8 cellular contexts compared by ENCODE assay signal in genomic region chr9:20658677-20659473, GRCh38. TPM values are rescaled to one million over a fixed set of nuclear protein-coding genes. Genes with fewer than 3 reads are reported as not detected.
DNase-seq lines count a peak whose midpoint lies in the region; ATAC-seq and TF ChIP-seq lines count a peak whose summit lies in the region.

No MANE protein-coding gene starts in this region.

- peak; percentile 34 for DNase-seq in NCI-H748 (lab: John Stamatoyannopoulos, UW; ENCODE audit: unreplicated experiment)
- DNase-seq in NCI-H748 treated with DMSO at 0.1 percent for 48 hours (lab: John Stamatoyannopoulos, UW): no peak
- DNase-seq in activated CD4-positive, alpha-beta memory T cell treated with anti-CD3 and anti-CD28 coated beads, Interleukin-2, amount 10 ng/mL, durations not matched to agents 7 days and 5 days: peak; percentile 19
- DNase-seq in hepatocyte (ENCODE audit: low spot score): no peak
- DNase-seq in stimulated activated effector memory CD8-positive, alpha-beta T cell treated with anti-CD3 and anti-CD28 coated beads, Interleukin-12 subunit alpha, Interleukin-12 subunit beta, amount 100 ng/mL, for 72 hours (ENCODE audit: low spot score in 2 of 2): no peak
- no peak for DNase-seq in NCI-H524 treated with DMSO at 0.1 percent for 48 hours (lab: John Stamatoyannopoulos, UW)
- no peak for DNase-seq in islet precursor cell

- no peaks in the 10 kb centered on the region for H3K36me3 ChIP-seq in hepatocyte (replicated peaks; ENCODE audit: insufficient read depth, low read depth)

- peak; percentile 56 for ATAC-seq in stimulated activated effector memory CD8-positive, alpha-beta T cell treated with anti-CD3 and anti-CD28 coated beads, Interleukin-12 subunit alpha, Interleukin-12 subunit beta, amount 100 ng/mL, for 72 hours
- no peak for ATAC-seq in GM21723 (IDR thresholded peaks at IDR 0.05; ENCODE audit: unreplicated experiment)

- H3K27me3 Mint-ChIP-seq in activated CD4-positive, alpha-beta memory T cell treated with anti-CD3 and anti-CD28 coated beads, Interleukin-2, amount 10 ng/mL, durations not matched to agents 7 days and 5 days: no peaks in the 10 kb centered on the region

- peaks cover 48% of the 10 kb centered on the region for H3K79me2 ChIP-seq in hepatocyte

- H3K4me1 Mint-ChIP-seq in activated CD4-positive, alpha-beta memory T cell treated with anti-CD3 and anti-CD28 coated beads, Interleukin-2, amount 10 ng/mL, durations not matched to agents 7 days and 5 days: no peaks in the 10 kb centered on the region
- H3K4me1 Mint-ChIP-seq in stimulated activated effector memory CD8-positive, alpha-beta T cell treated with anti-CD3 and anti-CD28 coated beads, Interleukin-12 subunit alpha, Interleukin-12 subunit beta, amount 100 ng/mL, for 72 hours: no peaks in the 10 kb centered on the region

- POLR2A ChIA-PET in activated CD4-positive, alpha-beta memory T cell treated with anti-CD3 and anti-CD28 coated beads, Interleukin-2, amount 10 ng/mL, durations not matched to agents 7 days and 5 days (lab: Charles Lee): interaction anchor here (0.8 to 2.2 kb wide), 3 partner anchors 26 to 372 kb away, joined by 3 to 20 read pairs (median 7); partner anchors contain the start of genes FOCAD, HACD4 and MLLT3

- CTCF ChIA-PET in activated CD4-positive, alpha-beta memory T cell treated with anti-CD3 and anti-CD28 coated beads, Interleukin-2, amount 10 ng/mL, durations not matched to agents 7 days and 5 days (lab: Charles Lee): interaction anchor here (1.0 kb wide), 1 partner anchor 25 kb away, joined by 3 read pairs; the partner anchor contains the start of gene FOCAD

- no peaks in the 10 kb centered on the region for H3K9me3 ChIP-seq in hepatocyte (ENCODE audit: low read depth)

- no peaks in the 10 kb centered on the region for H3K36me3 Mint-ChIP-seq in activated CD4-positive, alpha-beta memory T cell treated with anti-CD3 and anti-CD28 coated beads, Interleukin-2, amount 10 ng/mL, durations not matched to agents 7 days and 5 days (ENCODE audit: low read depth)
- no peaks in the 10 kb centered on the region for H3K36me3 Mint-ChIP-seq in stimulated activated effector memory CD8-positive, alpha-beta T cell treated with anti-CD3 and anti-CD28 coated beads, Interleukin-12 subunit alpha, Interleukin-12 subunit beta, amount 100 ng/mL, for 72 hours

- H3K27ac ChIP-seq in hepatocyte: peak overlapping the region; percentile 79

- no peaks in the 10 kb centered on the region for H3K27me3 ChIP-seq in hepatocyte

- H3K4me1 ChIP-seq in hepatocyte (ENCODE audit: insufficient read depth): peaks cover 22% of the 10 kb centered on the region

- peak overlapping the region; percentile 57 for H3K4me3 ChIP-seq in hepatocyte

- no peaks in the 10 kb centered on the region for H4K20me1 ChIP-seq in hepatocyte (ENCODE audit: insufficient read depth, poor library complexity, severe bottlenecking)

- no peak for TF ChIP-seq CTCF in hepatocyte (IDR thresholded peaks at IDR 0.05; ENCODE audit: poor library complexity)

- H3K27ac Mint-ChIP-seq in activated CD4-positive, alpha-beta memory T cell treated with anti-CD3 and anti-CD28 coated beads, Interleukin-2, amount 10 ng/mL, durations not matched to agents 7 days and 5 days: peak overlapping the region; percentile 76
- no peak overlapping the region for H3K27ac Mint-ChIP-seq in stimulated activated effector memory CD8-positive, alpha-beta T cell treated with anti-CD3 and anti-CD28 coated beads, Interleukin-12 subunit alpha, Interleukin-12 subunit beta, amount 100 ng/mL, for 72 hours

- H3K4me2 ChIP-seq in hepatocyte: peak overlapping the region; percentile 82

- H2AFZ ChIP-seq in hepatocyte: peak overlapping the region; percentile 88

- no peak overlapping the region for H3K4me3 Mint-ChIP-seq in activated CD4-positive, alpha-beta memory T cell treated with anti-CD3 and anti-CD28 coated beads, Interleukin-2, amount 10 ng/mL, durations not matched to agents 7 days and 5 days
- H3K4me3 Mint-ChIP-seq in stimulated activated effector memory CD8-positive, alpha-beta T cell treated with anti-CD3 and anti-CD28 coated beads, Interleukin-12 subunit alpha, Interleukin-12 subunit beta, amount 100 ng/mL, for 72 hours: no peak overlapping the region

- H3K9me3 Mint-ChIP-seq in activated CD4-positive, alpha-beta memory T cell treated with anti-CD3 and anti-CD28 coated beads, Interleukin-2, amount 10 ng/mL, durations not matched to agents 7 days and 5 days: no peaks in the 10 kb centered on the region
- H3K9me3 Mint-ChIP-seq in stimulated activated effector memory CD8-positive, alpha-beta T cell treated with anti-CD3 and anti-CD28 coated beads, Interleukin-12 subunit alpha, Interleukin-12 subunit beta, amount 100 ng/mL, for 72 hours: no peaks in the 10 kb centered on the region

- no peaks in the 10 kb centered on the region for H3K9me2 ChIP-seq in hepatocyte (replicated peaks; ENCODE audit: insufficient read depth)

- 49% methylated on average over 13 of the region's 13 CpGs for WGBS in hepatocyte (ENCODE audit: low lambda C conversion rate, missing lambda C conversion rate)

RNA-seq across cellular contexts. Expression of gene FOCAD, which starts 25.2 kb away (rescaled TPM):
- total RNA-seq in activated CD4-positive, alpha-beta memory T cell treated with anti-CD3 and anti-CD28 coated beads, Interleukin-2, amount 10 ng/mL, durations not matched to agents 7 days and 5 days: 10 to 100 TPM; 26.3 to 30.7 TPM
- total RNA-seq in hepatocyte: 54.1 and 55.6 TPM in 2 replicates
- polyA plus RNA-seq in hepatocyte: 16.6 and 21.7 TPM in 2 replicates

RNA-seq across cellular contexts. Expression of gene MLLT3, which starts 36.6 kb away (rescaled TPM):
- 10 to 100 TPM; 53.4 to 57.5 TPM for total RNA-seq in activated CD4-positive, alpha-beta memory T cell treated with anti-CD3 and anti-CD28 coated beads, Interleukin-2, amount 10 ng/mL, durations not matched to agents 7 days and 5 days
- total RNA-seq in hepatocyte: 38.3 and 39.2 TPM in 2 replicates
- 13.6 and 13.7 TPM in 2 replicates for polyA plus RNA-seq in hepatocyte

Comparison
In these comparisons a context has a peak if more than half of its experiments do, and no peak if none do; other contexts are left out.
1. DNase-seq: peak in NCI-H748 (single experiment) and activated CD4-positive, alpha-beta memory T cell treated with anti-CD3 and anti-CD28 coated beads, Interleukin-2, amount 10 ng/mL, durations not matched to agents 7 days and 5 days (single experiment); none in NCI-H748 treated with DMSO at 0.1 percent for 48 hours (single experiment), hepatocyte (single experiment), stimulated activated effector memory CD8-positive, alpha-beta T cell treated with anti-CD3 and anti-CD28 coated beads, Interleukin-12 subunit alpha, Interleukin-12 subunit beta, amount 100 ng/mL, for 72 hours (0 of 2), NCI-H524 treated with DMSO at 0.1 percent for 48 hours (single experiment) and islet precursor cell (single experiment).